ENCODE assay signal across 1 cellular context in genomic region chr4:65668201-65669007, GRCh38.
TF ChIP-seq lines count a peak whose summit lies in the region.

No MANE protein-coding gene starts in this region.

TF ChIP-seq in SK-N-SH, 30 proteins besides CTCF, POLR2A, EP300 and RAD21 (continued from another document):
- TF ChIP-seq USF1 (IDR thresholded peaks at IDR 0.05; ENCODE audit: borderline replicate concordance, low read depth) (no peak), JUND (IDR thresholded peaks at IDR 0.05) (no peak), FOXM1 (IDR thresholded peaks at IDR 0.05; ENCODE audit: low read depth) (no peak), TCF12 (IDR thresholded peaks at IDR 0.05) (no peak), CHD2 (IDR thresholded peaks at IDR 0.05; ENCODE audit: low read length, partially characterized antibody) (no peak), MEF2A (IDR thresholded peaks at IDR 0.05; ENCODE audit: borderline replicate concordance, low read depth) (no peak)
